Comparison of ENCODE assay signal across 14 cellular contexts in genomic region chr21:45270306-45270821, GRCh38. TPM values are rescaled to one million over a fixed set of nuclear protein-coding genes. Genes with fewer than 3 reads are reported as not detected.
DNase-seq lines count a peak whose midpoint lies in the region; ATAC-seq, FAIRE-seq and TF ChIP-seq lines count a peak whose summit lies in the region.
"Had no signal": no experiment of that assay in that cellular context is flagged by ENCODE, and none has a peak within 500 bp of the region (broad histone marks: within the 10 kb centered on the region; RNA-seq: fewer than 3 reads in every experiment).

No MANE protein-coding gene starts in this region.

- no peak overlapping the region for H4K91ac ChIP-seq in mesenchymal stem cell (ENCODE audit: low read length)

- DNase-seq in BJ (ENCODE audit: low read depth) (no peak), GM23338 (ENCODE audit: low spot score) (peak; percentile 60), HepG2 (ENCODE audit: low spot score) (no peak), epidermal melanocyte (ENCODE audit: insufficient read length, low spot score) (no peak), immature natural killer cell (no peak), mesenchymal stem cell (no peak)
- peak; percentile 9 for DNase-seq in activated CD8-positive, alpha-beta memory T cell treated with anti-CD3 and anti-CD28 coated beads, Interleukin-2, amount 50 U/mL, for 4 hours
- DNase-seq in activated naive CD8-positive, alpha-beta T cell treated with anti-CD3 and anti-CD28 coated beads for 36 hours, result no peak
- DNase-seq: KG1; NCI-H226; stimulated activated CD4-positive, alpha-beta T cell treated with anti-CD3 and anti-CD28 coated beads, Interleukin-15, amount 100 ng/mL, for 24 hours; stimulated activated naive CD8-positive, alpha-beta T cell treated with anti-CD3 and anti-CD28 coated beads, Interleukin-15, Interleukin-2, amounts not matched to agents 100 U/mL and 50 U/mL, for 24 hours had no signal

- H2AK5ac ChIP-seq in mesenchymal stem cell (ENCODE audit: low read length, severe bottlenecking), result no peak overlapping the region

- ATAC-seq in GM23338 (peak; percentile 73), HepG2 (peak; percentile 78)
- ATAC-seq: stimulated activated naive CD8-positive, alpha-beta T cell treated with anti-CD3 and anti-CD28 coated beads, Interleukin-15, Interleukin-2, amounts not matched to agents 100 U/mL and 50 U/mL, for 24 hours had no signal

- H2BK5ac ChIP-seq in mesenchymal stem cell (ENCODE audit: low read depth, low read length, poor library complexity, severe bottlenecking), result no peak overlapping the region

- H3K4me3 Mint-ChIP-seq in GM23338 (no peak overlapping the region), immature natural killer cell (no peak overlapping the region)
- no peak overlapping the region for H3K4me3 Mint-ChIP-seq in activated naive CD8-positive, alpha-beta T cell treated with anti-CD3 and anti-CD28 coated beads for 36 hours
- H3K4me3 Mint-ChIP-seq: activated T-helper 1 cell treated with anti-CD3 and anti-CD28 coated beads, Interleukin-12 subunit alpha, Interleukin-12 subunit beta, Interleukin-2, Interleukin-4 antibody, amounts not matched to agents 30 ng/mL and 10 ng/mL and 1 ng/mL, durations not matched to agents 14 hours and 24 hours and 36 hours had no signal

- intact Hi-C loops in HepG2 (cut with micrococcal nuclease; ENCODE audit: unreplicated experiment), result loop anchor here (5.0 kb wide), 1 partner anchor 128 kb away; no protein-coding TSS in a partner anchor

- peaks cover 7% of the 10 kb centered on the region; the same call in 1 of the 3 replicates for H3K9me3 Mint-ChIP-seq in GM23338
- peaks cover 0 to 5% (median 0%) of the 10 kb centered on the region in 6 donors for H3K9me3 Mint-ChIP-seq in immature natural killer cell
- no peaks in the 10 kb centered on the region for H3K9me3 Mint-ChIP-seq in activated naive CD8-positive, alpha-beta T cell treated with anti-CD3 and anti-CD28 coated beads for 36 hours
- H3K9me3 Mint-ChIP-seq: activated T-helper 1 cell treated with anti-CD3 and anti-CD28 coated beads, Interleukin-12 subunit alpha, Interleukin-12 subunit beta, Interleukin-2, Interleukin-4 antibody, amounts not matched to agents 30 ng/mL and 10 ng/mL and 1 ng/mL, durations not matched to agents 14 hours and 24 hours and 36 hours had no signal

- H3K27ac Mint-ChIP-seq in GM23338 (no peak overlapping the region), immature natural killer cell (peak overlapping the region in 1 of 6 donors; percentile 42)
- H3K27ac Mint-ChIP-seq in activated naive CD8-positive, alpha-beta T cell treated with anti-CD3 and anti-CD28 coated beads for 36 hours, result no peak overlapping the region
- H3K27ac Mint-ChIP-seq: activated T-helper 1 cell treated with anti-CD3 and anti-CD28 coated beads, Interleukin-12 subunit alpha, Interleukin-12 subunit beta, Interleukin-2, Interleukin-4 antibody, amounts not matched to agents 30 ng/mL and 10 ng/mL and 1 ng/mL, durations not matched to agents 14 hours and 24 hours and 36 hours had no signal

- H3K36me3 ChIP-seq in BJ (ENCODE audit: control insufficient read depth, insufficient read depth, low read length) (peaks cover 31% of the 10 kb centered on the region), GM23338 (ENCODE audit: insufficient read depth) (peaks cover 30% of the 10 kb centered on the region), HepG2 (replicated peaks in 1 of 2; ENCODE audit: control insufficient read depth in 1 of 2, insufficient read depth in 2 of 2, low read length in 2 of 2) (peaks cover 14 to 65% of the 10 kb centered on the region in 2 experiments; a peak in 4 of 5 replicates), mesenchymal stem cell (ENCODE audit: control insufficient read depth in 1 of 2, insufficient read depth in 2 of 2, low read depth in 1 of 2, low read length in 2 of 2) (peaks cover 39 to 83% of the 10 kb centered on the region in 2 experiments)

- H3K9ac ChIP-seq in HepG2 (ENCODE audit: insufficient read depth, low read depth, low read length) (no peak overlapping the region), mesenchymal stem cell (ENCODE audit: low read length) (no peak overlapping the region)

- 91% methylated on average over 8 of the region's 13 CpGs for WGBS in HepG2 (ENCODE audit: low lambda C conversion rate)
- 97% methylated on average over 13 of the region's 13 CpGs for WGBS in mesenchymal stem cell

- TF ChIP-seq CTCF in BJ (IDR thresholded peaks at IDR 0.05; ENCODE audit: insufficient read depth, low read depth, low read length) (peak; percentile 29), GM23338 (conservative IDR thresholded peaks at IDR 0.05; ENCODE audit: low read depth in 2 of 2) (peak; percentile 51 to 64), HepG2 (CRISPR knock-in tag; IDR thresholded peaks at IDR 0.05) (peak; percentile 65)

- CTCF ChIA-PET in BJ (lab: Yijun Ruan, JAX), result interaction anchor here (1.6 to 3.2 kb wide), 2 partner anchors 132 to 169 kb away, joined by 4 to 22 read pairs; no protein-coding TSS in a partner anchor
- CTCF ChIA-PET in HepG2 (lab: Yijun Ruan, JAX; ENCODE audit: low intra/inter-chr PET ratio, low total read pairs), result interaction anchor here (1.4 kb wide), 1 partner anchor 130 kb away, joined by 7 read pairs; no protein-coding TSS in a partner anchor

- H2AFZ ChIP-seq in GM23338 (no peak overlapping the region), HepG2 (ENCODE audit: low read length) (no peak overlapping the region), mesenchymal stem cell (ENCODE audit: low read depth, low read length) (no peak overlapping the region)
- H2AFZ ChIP-seq: hepatocyte had no signal

- H3K9me3 ChIP-seq in HepG2 (ENCODE audit: low read length), result peaks cover 10% of the 10 kb centered on the region; the same call in 1 of the 2 replicates
- peaks cover 11% of the 10 kb centered on the region for H3K9me3 ChIP-seq in mesenchymal stem cell (ENCODE audit: control insufficient read depth, low read length)

- H3K27ac ChIP-seq in GM23338 (ENCODE audit: low read depth), result no peak overlapping the region
- H3K27ac ChIP-seq in HepG2 (ENCODE audit: extremely low read length, insufficient read depth, low read length), result no peak overlapping the region
- H3K27ac ChIP-seq in mesenchymal stem cell (ENCODE audit: low read length, poor library complexity, severe bottlenecking), result no peak overlapping the region
- H3K27ac ChIP-seq: hepatocyte had no signal

- H3K14ac ChIP-seq in mesenchymal stem cell (ENCODE audit: low read length in 2 of 2), result no peak overlapping the region

- no peak for TF ChIP-seq POLR2A in HepG2 (IDR thresholded peaks at IDR 0.05; ENCODE audit: insufficient read depth in 1 of 2, low read depth in 2 of 2, low read length in 2 of 2)

- no peaks in the 10 kb centered on the region for H3F3A ChIP-seq in GM23338 (replicated peaks; ENCODE audit: low read depth)

- no peak overlapping the region for H3K23ac ChIP-seq in mesenchymal stem cell (ENCODE audit: low read length in 2 of 2)

- TF ChIP-seq RAD21 in HepG2 (CRISPR knock-in tag; IDR thresholded peaks at IDR 0.05), result no peak

- H3K4me3 ChIP-seq in BJ (ENCODE audit: low read depth, low read length) (no peak overlapping the region), GM23338 (no peak overlapping the region), HepG2 (replicated peaks in 1 of 3; ENCODE audit: insufficient read depth in 1 of 3, low read depth in 2 of 3, low read length in 3 of 3) (no peak overlapping the region), mesenchymal stem cell (ENCODE audit: insufficient read depth in 1 of 2, low read depth in 1 of 2, low read length in 2 of 2) (no peak overlapping the region)
- H3K4me3 ChIP-seq: hepatocyte had no signal

- no TSS peak for BruUV-seq in HepG2 (replicated peaks; lab: Mats Ljungman, UMichigan)

- H3K9me2 ChIP-seq in GM23338 (ENCODE audit: insufficient read depth), result no peaks in the 10 kb centered on the region

- H3K4ac ChIP-seq in mesenchymal stem cell (ENCODE audit: low read depth in 1 of 2, low read length in 2 of 2), result no peak overlapping the region

- in situ Hi-C loops in HepG2 (cut with HindIII; ENCODE audit: extremely low pct_ligation_motif_present, low pct_unique_long_range_greater_than_20kb), result no loop called here

- H3K18ac ChIP-seq in mesenchymal stem cell (ENCODE audit: low read depth in 1 of 2, low read length in 2 of 2), result no peak overlapping the region

- FAIRE-seq in HepG2 (lab: Jason Lieb, UNC), result no peak

- peaks cover 47% of the 10 kb centered on the region for H3K79me2 ChIP-seq in GM23338 (replicated peaks; ENCODE audit: insufficient read depth)
- H3K79me2 ChIP-seq in HepG2 (ENCODE audit: insufficient read depth, low read length), result no peaks in the 10 kb centered on the region

- H3K36me3 Mint-ChIP-seq in GM23338 (ENCODE audit: low read depth) (peaks cover 28% of the 10 kb centered on the region), immature natural killer cell (peaks cover 8 to 22% (median 14%) of the 10 kb centered on the region in 3 donors)
- peaks cover 11% of the 10 kb centered on the region for H3K36me3 Mint-ChIP-seq in activated naive CD8-positive, alpha-beta T cell treated with anti-CD3 and anti-CD28 coated beads for 36 hours

- H3K4me1 ChIP-seq in GM23338 (ENCODE audit: insufficient read depth) (no peaks in the 10 kb centered on the region), HepG2 (ENCODE audit: insufficient read depth, low read length) (no peaks in the 10 kb centered on the region), mesenchymal stem cell (ENCODE audit: control insufficient read depth, insufficient read depth, low read depth, low read length) (peaks cover 8% of the 10 kb centered on the region)

- H3K27me3 ChIP-seq in BJ (ENCODE audit: control insufficient read depth, insufficient read depth, low read length) (no peaks in the 10 kb centered on the region), GM23338 (ENCODE audit: insufficient read depth) (no peaks in the 10 kb centered on the region), HepG2 (ENCODE audit: control insufficient read depth in 1 of 2, insufficient read depth in 2 of 2, low read length in 2 of 2) (no peaks in the 10 kb centered on the region), mesenchymal stem cell (ENCODE audit: control insufficient read depth in 1 of 2, insufficient read depth in 1 of 2, low read length in 2 of 2) (no peaks in the 10 kb centered on the region)
- H3K27me3 ChIP-seq: hepatocyte had no signal

- H3K27me3 Mint-ChIP-seq in GM23338 (ENCODE audit: insufficient read depth, low read depth, poor library complexity) (peaks cover 3% of the 10 kb centered on the region), immature natural killer cell (ENCODE audit: low read depth in 3 of 3) (peaks cover 2 to 5% (median 4%) of the 10 kb centered on the region in 3 donors)
- no peaks in the 10 kb centered on the region for H3K27me3 Mint-ChIP-seq in activated naive CD8-positive, alpha-beta T cell treated with anti-CD3 and anti-CD28 coated beads for 36 hours

- H2BK15ac ChIP-seq in mesenchymal stem cell (ENCODE audit: low read depth, poor library complexity, severe bottlenecking), result no peak overlapping the region

- POLR2A ChIA-PET in BJ (lab: Charles Lee), result no interaction called here
- POLR2A ChIA-PET in HepG2 (lab: Yijun Ruan, JAX), result no interaction called here

- no peaks in the 10 kb centered on the region; the same call in 2 of the 3 replicates for H3K4me1 Mint-ChIP-seq in GM23338
- peaks cover 23 to 25% of the 10 kb centered on the region in 2 donors for H3K4me1 Mint-ChIP-seq in immature natural killer cell
- H3K4me1 Mint-ChIP-seq in activated naive CD8-positive, alpha-beta T cell treated with anti-CD3 and anti-CD28 coated beads for 36 hours, result peaks cover 11% of the 10 kb centered on the region

- H4K20me1 ChIP-seq in GM23338 (replicated peaks; ENCODE audit: insufficient read depth) (peaks cover 12% of the 10 kb centered on the region), HepG2 (ENCODE audit: insufficient read depth, low read length) (no peaks in the 10 kb centered on the region; the same call in 1 of the 2 replicates)

- H2BK12ac ChIP-seq in mesenchymal stem cell (ENCODE audit: low read length in 2 of 2), result no peak overlapping the region

- TF ChIP-seq EP300 in HepG2 (IDR thresholded peaks at IDR 0.05; ENCODE audit: low read depth in 2 of 2, low read length in 2 of 2), result no peak
- no peak for TF ChIP-seq EP300 in HepG2 (CRISPR knock-in tag; IDR thresholded peaks at IDR 0.05; ENCODE audit: borderline replicate concordance)

- H3K4me2 ChIP-seq in GM23338 (no peak overlapping the region), HepG2 (ENCODE audit: low read depth, low read length) (no peak overlapping the region), mesenchymal stem cell (ENCODE audit: low read length, poor library complexity, severe bottlenecking) (no peak overlapping the region)
- H3K4me2 ChIP-seq: hepatocyte had no signal

- H3K79me1 ChIP-seq in mesenchymal stem cell (replicated peaks; ENCODE audit: low read length, poor library complexity, severe bottlenecking), result peaks cover 22% of the 10 kb centered on the region

- no peak overlapping the region for H2BK120ac ChIP-seq in mesenchymal stem cell (ENCODE audit: low read depth, low read length)

- H4K8ac ChIP-seq in mesenchymal stem cell (ENCODE audit: low read length), result no peak overlapping the region

RNA-seq across cellular contexts. Expression of gene POFUT2, which starts 17.3 kb away (rescaled TPM):
- polyA plus RNA-seq in BJ (2011; rRNA removed) (27.0 and 38.5 TPM in 2 replicates), GM23338 (2016; fragmentation: Nextera tagmentation; extraction: Ambion mirVana) (10.9 and 12.1 TPM in 2 replicates), HepG2 (2011; rRNA removed) (21.7 and 22.8 TPM in 2 replicates), immature natural killer cell (1 to 10 TPM; 1.1 to 5.2 (median 4.7) TPM)
- polyA minus RNA-seq in BJ (2011; rRNA and poly(A)+ RNA removed), result 16.1 and 17.6 TPM in 2 replicates
- 34.5 and 36.2 TPM in 2 replicates for total RNA-seq in GM23338 (2014; rRNA removed; shearing (Covaris generic))
- total RNA-seq in HepG2 (2016; rRNA removed; fragmentation: Illumina TruSeq; extraction: Trizol), result 9.8 and 24.0 TPM in 2 replicates
- total RNA-seq in HepG2 (2016; cell fraction: cytosol; rRNA removed; fragmentation: Illumina TruSeq; extraction: Trizol; ENCODE audit: low read depth), result 2.9 and 4.1 TPM in 2 replicates
- total RNA-seq in HepG2 (2016; cell fraction: insoluble cytoplasmic fraction; rRNA removed; fragmentation: Illumina TruSeq; extraction: Trizol), result 8.5 and 20.1 TPM in 2 replicates
- total RNA-seq in HepG2 (2016; cell fraction: membrane; rRNA removed; fragmentation: Illumina TruSeq; extraction: Trizol), result 7.7 and 7.9 TPM in 2 replicates
- 29.0 and 30.4 TPM in 2 replicates for total RNA-seq in HepG2 (2016; cell fraction: nucleus; rRNA removed; fragmentation: Illumina TruSeq; extraction: Trizol)
- 14.9 and 16.0 TPM in 2 replicates for polyA plus RNA-seq in HepG2 (2011; cell fraction: cytosol; rRNA removed)
- 67.0 and 84.3 TPM in 2 replicates for polyA plus RNA-seq in HepG2 (2011; cell fraction: nucleus; rRNA removed)
- polyA plus RNA-seq in HepG2 (2012), result 25.3 and 34.5 TPM in 2 replicates
- 3.3 and 3.7 TPM in 2 replicates for polyA plus RNA-seq in HepG2 (2016; cell fraction: cytosol; fragmentation: Illumina TruSeq; extraction: Trizol; ENCODE audit: low read depth)
- polyA plus RNA-seq in HepG2 (2016; cell fraction: insoluble cytoplasmic fraction; fragmentation: Illumina TruSeq; extraction: Trizol; ENCODE audit: low read depth), result 7.8 and 10.0 TPM in 2 replicates
- 6.3 and 6.9 TPM in 2 replicates for polyA plus RNA-seq in HepG2 (2016; cell fraction: membrane; fragmentation: Illumina TruSeq; extraction: Trizol; ENCODE audit: low read depth)
- 66.5 TPM in 2 replicates for polyA plus RNA-seq in HepG2 (2016; cell fraction: nucleus; fragmentation: Illumina TruSeq; extraction: Trizol; ENCODE audit: insufficient read depth, low read depth)
- polyA minus RNA-seq in HepG2 (2011; rRNA and poly(A)+ RNA removed; ENCODE audit: low replicate concordance), result 10.4 and 14.1 TPM in 2 replicates
- polyA minus RNA-seq in HepG2 (2011; cell fraction: cytosol; rRNA and poly(A)+ RNA removed), result 8.6 and 9.1 TPM in 2 replicates
- polyA minus RNA-seq in HepG2 (2011; cell fraction: nucleus; rRNA and poly(A)+ RNA removed), result 22.9 and 23.1 TPM in 2 replicates
- total RNA-seq in activated naive CD8-positive, alpha-beta T cell treated with anti-CD3 and anti-CD28 coated beads for 36 hours, result 10 to 100 TPM; 11.6 to 13.3 TPM
- 75.1 TPM for polyA plus RNA-seq in mesenchymal stem cell (2013, experiment 1 of 2)
- 76.3 TPM for polyA plus RNA-seq in mesenchymal stem cell (2013, experiment 2 of 2)

Comparison
In these comparisons a context has a peak if more than half of its experiments do, and no peak if none do; other contexts are left out.
1. DNase-seq: peak in GM23338 (single experiment) and activated CD8-positive, alpha-beta memory T cell treated with anti-CD3 and anti-CD28 coated beads, Interleukin-2, amount 50 U/mL, for 4 hours (single experiment); none in BJ (single experiment), HepG2 (single experiment), epidermal melanocyte (single experiment), immature natural killer cell (0 of 3), activated naive CD8-positive, alpha-beta T cell treated with anti-CD3 and anti-CD28 coated beads for 36 hours (single experiment) and mesenchymal stem cell (single experiment).
2. Peak in every context shown above with its lines, with median percentiles within 50 percentile points of each other: CTCF ChIP-seq.